ENCODE assay signal across 1 cellular context in genomic region chr12:124030008-124030407, GRCh38.
TF ChIP-seq lines count a peak whose summit lies in the region.

No MANE protein-coding gene starts in this region.

TF ChIP-seq in SK-N-SH, 30 proteins besides CTCF, POLR2A, EP300 and RAD21:
- TF ChIP-seq YY1 (IDR thresholded peaks at IDR 0.05; ENCODE audit: low read depth), result no peak
- TF ChIP-seq, protein P1, sequence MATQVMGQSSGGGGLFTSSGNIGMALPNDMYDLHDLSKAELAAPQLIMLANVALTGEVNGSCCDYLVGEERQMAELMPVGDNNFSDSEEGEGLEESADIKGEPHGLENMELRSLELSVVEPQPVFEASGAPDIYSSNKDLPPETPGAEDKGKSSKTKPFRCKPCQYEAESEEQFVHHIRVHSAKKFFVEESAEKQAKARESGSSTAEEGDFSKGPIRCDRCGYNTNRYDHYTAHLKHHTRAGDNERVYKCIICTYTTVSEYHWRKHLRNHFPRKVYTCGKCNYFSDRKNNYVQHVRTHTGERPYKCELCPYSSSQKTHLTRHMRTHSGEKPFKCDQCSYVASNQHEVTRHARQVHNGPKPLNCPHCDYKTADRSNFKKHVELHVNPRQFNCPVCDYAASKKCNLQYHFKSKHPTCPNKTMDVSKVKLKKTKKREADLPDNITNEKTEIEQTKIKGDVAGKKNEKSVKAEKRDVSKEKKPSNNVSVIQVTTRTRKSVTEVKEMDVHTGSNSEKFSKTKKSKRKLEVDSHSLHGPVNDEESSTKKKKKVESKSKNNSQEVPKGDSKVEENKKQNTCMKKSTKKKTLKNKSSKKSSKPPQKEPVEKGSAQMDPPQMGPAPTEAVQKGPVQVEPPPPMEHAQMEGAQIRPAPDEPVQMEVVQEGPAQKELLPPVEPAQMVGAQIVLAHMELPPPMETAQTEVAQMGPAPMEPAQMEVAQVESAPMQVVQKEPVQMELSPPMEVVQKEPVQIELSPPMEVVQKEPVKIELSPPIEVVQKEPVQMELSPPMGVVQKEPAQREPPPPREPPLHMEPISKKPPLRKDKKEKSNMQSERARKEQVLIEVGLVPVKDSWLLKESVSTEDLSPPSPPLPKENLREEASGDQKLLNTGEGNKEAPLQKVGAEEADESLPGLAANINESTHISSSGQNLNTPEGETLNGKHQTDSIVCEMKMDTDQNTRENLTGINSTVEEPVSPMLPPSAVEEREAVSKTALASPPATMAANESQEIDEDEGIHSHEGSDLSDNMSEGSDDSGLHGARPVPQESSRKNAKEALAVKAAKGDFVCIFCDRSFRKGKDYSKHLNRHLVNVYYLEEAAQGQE (IDR thresholded peaks at IDR 0.05; ENCODE audit: low read depth, low read length), result no peak
- no peak for TF ChIP-seq RCOR1 (IDR thresholded peaks at IDR 0.05; ENCODE audit: low read length)
- no peak for TF ChIP-seq GABPA (IDR thresholded peaks at IDR 0.05; ENCODE audit: low read depth)
- no peak for TF ChIP-seq FOSL2 (IDR thresholded peaks at IDR 0.05; ENCODE audit: borderline replicate concordance, low read depth)
- no peak for TF ChIP-seq SIN3A (IDR thresholded peaks at IDR 0.05; ENCODE audit: borderline replicate concordance, low read depth, low read length)
- TF ChIP-seq JUND (IDR thresholded peaks at IDR 0.05), result no peak
- no peak for TF ChIP-seq MEF2A (IDR thresholded peaks at IDR 0.05; ENCODE audit: borderline replicate concordance, low read depth)
- no peak for TF ChIP-seq TCF12 (IDR thresholded peaks at IDR 0.05)
